In the genomic region with DNA sequence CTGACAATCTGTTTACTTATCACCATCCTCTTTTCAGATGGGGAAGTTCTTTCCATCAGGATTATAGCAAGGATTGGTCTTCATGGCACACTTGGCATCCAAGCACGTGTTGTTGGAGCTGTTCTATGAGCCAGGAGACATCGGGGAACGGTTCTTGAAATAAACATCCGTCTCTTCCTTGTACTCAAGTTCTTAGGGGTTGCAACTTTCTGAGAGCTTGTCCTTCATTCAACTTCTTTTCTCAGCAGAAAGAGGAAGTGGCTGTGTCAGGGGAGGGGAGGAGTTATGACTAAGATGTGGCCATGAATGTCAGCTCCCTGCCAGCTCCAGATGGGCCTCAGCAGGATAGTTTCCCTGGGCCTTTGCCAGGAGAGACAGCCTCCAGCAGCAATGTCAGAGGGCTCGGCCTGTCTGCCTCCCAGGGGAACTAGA, we compare ENCODE assay signal across 8 cellular contexts. TPM values are rescaled to one million over a fixed set of nuclear protein-coding genes. Genes with fewer than 3 reads are reported as not detected.
DNase-seq lines count a peak whose midpoint lies in the region; ATAC-seq and TF ChIP-seq lines count a peak whose summit lies in the region.
"Not testable (repeated sequence)": the region's sequence is repeated elsewhere in the genome, so short reads cannot be mapped to it uniquely, and the experiment has no call there.

No MANE protein-coding gene starts in this region.

- TF ChIP-seq RAD21 in SK-N-SH (IDR thresholded peaks at IDR 0.05; ENCODE audit: low read length): not testable (repeated sequence)

- TF ChIP-seq CTCF in SK-N-SH (IDR thresholded peaks at IDR 0.05); astrocyte of the spinal cord (IDR thresholded peaks at IDR 0.05; ENCODE audit: low read depth, low read length); retinal pigment epithelial cell (conservative IDR thresholded peaks at IDR 0.05; ENCODE audit: low read depth, low read length): not testable (repeated sequence)

- not testable (repeated sequence) for H2AFZ ChIP-seq in Karpas-422 (ENCODE audit: low read length)
- H2AFZ ChIP-seq in SK-N-SH (ENCODE audit: low read depth): peak overlapping the region; percentile 91; the same call in 1 of the 2 replicates

- H3K27me3 ChIP-seq in BLaER1; Karpas-422 (ENCODE audit: low read length); SK-N-SH (ENCODE audit: insufficient read depth); right cardiac atrium (ENCODE audit: control insufficient read depth, insufficient read depth): not testable (repeated sequence)

- in situ Hi-C loops in astrocyte of the spinal cord (cut with HindIII; ENCODE audit: low sequenced_read_pairs): not testable (repeated sequence)

- ATAC-seq in GM19025 (IDR thresholded peaks at IDR 0.05; ENCODE audit: low read depth, unreplicated experiment): peak; percentile 72
- ATAC-seq in HG02884 (IDR thresholded peaks at IDR 0.05; ENCODE audit: unreplicated experiment): peak; percentile 85
- peak; percentile 92 to 98 for ATAC-seq in right cardiac atrium

- H3K9me2 ChIP-seq in Karpas-422 (replicated peaks; ENCODE audit: insufficient read depth, low read length); SK-N-SH: not testable (repeated sequence)

- not testable (repeated sequence) for H3K36me3 ChIP-seq in BLaER1; Karpas-422 (ENCODE audit: insufficient read depth, low read length); SK-N-SH (replicated peaks in 1 of 2; ENCODE audit: control insufficient read depth in 1 of 2, insufficient read depth in 2 of 2, low read length in 1 of 2)

- H3K9me3 ChIP-seq in BLaER1; Karpas-422 (ENCODE audit: low read length); SK-N-SH; right cardiac atrium (ENCODE audit: control insufficient read depth, low read length): not testable (repeated sequence)

- H3K79me2 ChIP-seq in Karpas-422 (ENCODE audit: low read length); SK-N-SH (ENCODE audit: insufficient read depth): not testable (repeated sequence)

- H3K4me1 ChIP-seq in BLaER1; Karpas-422 (ENCODE audit: low read length); SK-N-SH (ENCODE audit: control insufficient read depth in 1 of 2, insufficient read depth in 2 of 2, low read depth in 1 of 2, low read length in 1 of 2); right cardiac atrium (ENCODE audit: control insufficient read depth, insufficient read depth, low read length): not testable (repeated sequence)

- DNase-seq in Karpas-422: peak; percentile 62
- DNase-seq in SK-N-SH: not testable (repeated sequence)
- DNase-seq in astrocyte of the spinal cord (ENCODE audit: low read depth, low spot score): peak; percentile 75
- peak in 2 of 3 donors; percentile 78 to 87 for DNase-seq in right cardiac atrium
- DNase-seq in retinal pigment epithelial cell (ENCODE audit: low read depth): peak; percentile 16

- CTCF ChIA-PET in SK-N-SH (lab: Yijun Ruan, JAX): not testable (repeated sequence)

- intact Hi-C loops in right cardiac atrium (cut with DNase I): not testable (repeated sequence)

- not testable (repeated sequence) for H3K9ac ChIP-seq in BLaER1
- 0 out of 2 replicates have a peak overlapping the region, but pooled peaks have one; percentile 32 for H3K9ac ChIP-seq in Karpas-422 (ENCODE audit: low read length)
- H3K9ac ChIP-seq in SK-N-SH: peak overlapping the region; percentile 47

- H3K27ac ChIP-seq in BLaER1 (peak overlapping the region; percentile 71), Karpas-422 (ENCODE audit: low read length) (peak overlapping the region; percentile 53; the same call in 1 of the 2 replicates), SK-N-SH (ENCODE audit: low read depth in 2 of 2, low read length in 1 of 2) (peak overlapping the region; percentile 69 to 73)
- not testable (repeated sequence) for H3K27ac ChIP-seq in right cardiac atrium (ENCODE audit: low read length)

- POLR2A ChIA-PET in SK-N-SH (lab: Yijun Ruan, JAX): not testable (repeated sequence)

- not testable (repeated sequence) for H3F3A ChIP-seq in SK-N-SH (replicated peaks; ENCODE audit: insufficient read depth)

- WGBS in SK-N-SH (ENCODE audit: low lambda C conversion rate): 25% methylated on average over 4 of the region's 5 CpGs
- WGBS in right cardiac atrium: 4% methylated on average over 4 of the region's 5 CpGs

- TF ChIP-seq EP300 in SK-N-SH (IDR thresholded peaks at IDR 0.05; ENCODE audit: borderline replicate concordance in 1 of 2, low read depth in 1 of 2, low read length in 1 of 2): not testable (repeated sequence)

- peak overlapping the region; percentile 47 for H3K4me2 ChIP-seq in BLaER1
- H3K4me2 ChIP-seq in Karpas-422 (ENCODE audit: low read depth, low read length, poor library complexity, severe bottlenecking): not testable (repeated sequence)
- H3K4me2 ChIP-seq in SK-N-SH: peak overlapping the region; percentile 60

- not testable (repeated sequence) for H3K4me3 ChIP-seq in BLaER1; Karpas-422 (ENCODE audit: low read length); SK-N-SH (ENCODE audit: low read depth in 2 of 2, low read length in 1 of 2); astrocyte of the spinal cord (ENCODE audit: low read depth, low read length); right cardiac atrium (ENCODE audit: low read length); retinal pigment epithelial cell (ENCODE audit: low read length)

- H4K20me1 ChIP-seq in BLaER1; Karpas-422 (ENCODE audit: insufficient read depth, low read depth, low read length); SK-N-SH (ENCODE audit: insufficient read depth): not testable (repeated sequence)

TF ChIP-seq in SK-N-SH, 30 proteins besides CTCF, POLR2A, EP300 and RAD21:
- 0 out of 2 replicates have a peak, but pooled peaks have one; percentile 32 for TF ChIP-seq MAX (IDR thresholded peaks at IDR 0.05; ENCODE audit: low read depth)

RNA-seq across cellular contexts. Expression of gene DTX2, which starts 15.9 kb away (rescaled TPM):
- total RNA-seq in Karpas-422 (2014; rRNA removed; shearing (Covaris generic); ENCODE audit: low replicate concordance): 17.0 and 26.5 TPM in 2 replicates
- polyA plus RNA-seq in SK-N-SH (2012; rRNA removed): 6.7 and 7.6 TPM in 2 replicates
- 2.6 and 5.4 TPM in 2 replicates for polyA plus RNA-seq in SK-N-SH (2012; cell fraction: cytosol; rRNA removed)
- 24.4 and 27.2 TPM in 2 replicates for polyA plus RNA-seq in SK-N-SH (2012; cell fraction: nucleus; rRNA removed)
- 10 to 100 TPM in 3 of 4 donors, 1 to 10 TPM in 1; 6.3 to 14.2 (median 11.1) TPM for total RNA-seq in right cardiac atrium
- polyA plus RNA-seq in right cardiac atrium: 9.6 TPM

RNA-seq across cellular contexts. Expression of gene ZP3, which starts 20.8 kb away (rescaled TPM):
- total RNA-seq in Karpas-422 (2014; rRNA removed; shearing (Covaris generic); ENCODE audit: low replicate concordance): not detected in 2 replicates
- polyA plus RNA-seq in SK-N-SH (2012; rRNA removed) (4.5 and 5.4 TPM in 2 replicates), right cardiac atrium (0.77 TPM)
- polyA plus RNA-seq in SK-N-SH (2012; cell fraction: cytosol; rRNA removed): 3.1 and 3.9 TPM in 2 replicates
- 8.3 and 11.1 TPM in 2 replicates for polyA plus RNA-seq in SK-N-SH (2012; cell fraction: nucleus; rRNA removed)
- total RNA-seq in right cardiac atrium: 1 to 10 TPM in 2 of 4 donors, under 1 TPM in 1, not detected in 1; 0.50 to 2.5 (median 2.4) TPM

RNA-seq across cellular contexts. Expression of gene SSC4D, which starts 36.1 kb away (rescaled TPM):
- total RNA-seq in Karpas-422 (2014; rRNA removed; shearing (Covaris generic); ENCODE audit: low replicate concordance): not detected in 2 replicates
- 1.6 and 2.0 TPM in 2 replicates for polyA plus RNA-seq in SK-N-SH (2012; rRNA removed)
- 0.75 and 1.3 TPM in 2 replicates for polyA plus RNA-seq in SK-N-SH (2012; cell fraction: cytosol; rRNA removed)
- 3.3 and 5.8 TPM in 2 replicates for polyA plus RNA-seq in SK-N-SH (2012; cell fraction: nucleus; rRNA removed)
- 1 to 10 TPM in 2 of 4 donors, under 1 TPM in 2; 0.78 to 1.3 (median 0.96) TPM for total RNA-seq in right cardiac atrium
- 2.1 TPM for polyA plus RNA-seq in right cardiac atrium
